11 cellular contexts compared by ENCODE assay signal in genomic region chr17:7414837-7415236, GRCh38. TPM values are rescaled to one million over a fixed set of nuclear protein-coding genes. Genes with fewer than 3 reads are reported as not detected.
"Had no signal": no experiment of that assay in that cellular context is flagged by ENCODE, and none has a peak within 500 bp of the region (broad histone marks: within the 10 kb centered on the region; RNA-seq: fewer than 3 reads in every experiment).

No MANE protein-coding gene starts in this region.

- H2AFZ ChIP-seq: GM23248, GM23338 had no signal

- H3K4me3 ChIP-seq: GM23248, GM23338, HAP-1 had no signal

- H3K9ac ChIP-seq: GM23248 had no signal

- ATAC-seq: GM23338, HCT116 had no signal

- H3K4me1 ChIP-seq: HAP-1 had no signal

- H3K4me2 ChIP-seq: GM23338 had no signal

- DNase-seq: GM23248, GOT3, H7, H9, HCEC 1CT, HFFc6 had no signal

- H3K27ac ChIP-seq: GM23248 had no signal

- H3K9me3 ChIP-seq: HAP-1 had no signal

RNA-seq across cellular contexts. Expression of gene SPEM1, which starts 5.3 kb away (rescaled TPM):
- total RNA-seq: GM23248, GM23338, H1, H4, H7, HFFc6 had no signal
- polyA plus RNA-seq: GM23248, GM23338, H1 had no signal

RNA-seq across cellular contexts. Expression of gene SPEM2, which starts 10.6 kb away (rescaled TPM):
- total RNA-seq: GM23248, GM23338, H1, H4, H7, H9, HFFc6 had no signal
- polyA plus RNA-seq: GM23248, GM23338 had no signal

RNA-seq across cellular contexts. Expression of gene SPEM3, which starts 13.8 kb away (rescaled TPM):
- total RNA-seq: GM23248, GM23338, H1, H4, H7, H9, HFFc6 had no signal
- polyA plus RNA-seq: GM23248, GM23338 had no signal
